ENCODE assay signal across 8 cellular contexts in the genomic region with DNA sequence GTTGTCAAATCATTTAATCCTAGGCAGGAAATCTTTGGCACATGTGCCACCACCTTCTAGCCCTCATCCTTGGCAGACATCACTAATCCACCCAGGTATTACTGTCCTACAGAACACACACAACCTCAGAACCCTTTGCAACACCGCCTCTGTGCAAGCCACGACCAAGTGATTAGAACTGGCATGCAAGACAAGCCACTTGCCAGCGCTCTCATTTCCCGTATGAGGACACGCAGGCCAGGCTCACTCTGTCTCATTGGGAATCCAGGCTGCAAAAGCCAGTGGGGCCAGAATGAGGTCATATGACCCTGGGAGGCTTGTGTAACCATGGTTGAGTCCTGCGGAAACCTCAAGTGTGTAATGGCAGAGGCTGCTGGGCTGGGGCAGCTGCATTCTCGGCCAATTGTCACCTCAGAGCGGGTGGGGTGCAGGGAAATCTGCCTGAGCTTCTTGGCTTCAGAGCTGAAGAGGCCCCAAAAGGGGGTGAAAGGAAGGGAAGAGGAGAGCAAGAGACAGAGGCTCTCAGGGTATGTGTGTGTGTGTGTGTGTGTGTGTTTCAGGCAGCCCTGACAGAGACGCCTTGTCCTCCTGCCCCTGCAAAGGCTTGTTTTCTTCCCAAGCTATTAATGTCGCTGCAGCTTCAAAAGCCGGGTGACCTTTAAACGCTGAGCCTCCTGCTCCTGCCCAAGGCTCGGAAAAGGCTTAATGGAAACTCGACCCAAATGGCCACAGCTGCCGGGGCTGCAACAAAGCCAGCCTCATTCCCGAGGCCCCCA. TPM values are rescaled to one million over a fixed set of nuclear protein-coding genes. Genes with fewer than 3 reads are reported as not detected.
DNase-seq lines count a peak whose midpoint lies in the region; ATAC-seq lines count a peak whose summit lies in the region.

No MANE protein-coding gene starts in this region.

- intact Hi-C loops in Right ventricle myocardium superior (cut with DNase I), result loop anchor here (5.0 kb wide), 1 partner anchor 89 kb away; no protein-coding TSS in a partner anchor

- DNase-seq in EL, result peak; percentile 99
- DNase-seq in NCI-H2029 (lab: John Stamatoyannopoulos, UW), result peak; percentile 94
- peak; percentile 98 for DNase-seq in amniotic epithelial cell (ENCODE audit: low read depth)
- DNase-seq in Right ventricle myocardium superior, result peak; percentile 93
- DNase-seq in occipital lobe (lab: John Stamatoyannopoulos, UW), result peak; percentile 73
- DNase-seq in stimulated activated CD4-positive, alpha-beta T cell treated with anti-CD3 and anti-CD28 coated beads, Interleukin-4, amount 100 ng/mL, for 1 hour, result no peak

- ATAC-seq in Right ventricle myocardium superior (ENCODE audit: poor library complexity) (peak; percentile 85), HG03025 (IDR thresholded peaks at IDR 0.05; ENCODE audit: low FRiP score, unreplicated experiment) (no peak), GM21786 (IDR thresholded peaks at IDR 0.05; ENCODE audit: unreplicated experiment) (no peak)

RNA-seq across cellular contexts. Expression of a gene that starts 43.2 kb away (rescaled TPM):
- total RNA-seq in Right ventricle myocardium superior (89.8 TPM), occipital lobe (27.9 TPM)
